In the genomic region with DNA sequence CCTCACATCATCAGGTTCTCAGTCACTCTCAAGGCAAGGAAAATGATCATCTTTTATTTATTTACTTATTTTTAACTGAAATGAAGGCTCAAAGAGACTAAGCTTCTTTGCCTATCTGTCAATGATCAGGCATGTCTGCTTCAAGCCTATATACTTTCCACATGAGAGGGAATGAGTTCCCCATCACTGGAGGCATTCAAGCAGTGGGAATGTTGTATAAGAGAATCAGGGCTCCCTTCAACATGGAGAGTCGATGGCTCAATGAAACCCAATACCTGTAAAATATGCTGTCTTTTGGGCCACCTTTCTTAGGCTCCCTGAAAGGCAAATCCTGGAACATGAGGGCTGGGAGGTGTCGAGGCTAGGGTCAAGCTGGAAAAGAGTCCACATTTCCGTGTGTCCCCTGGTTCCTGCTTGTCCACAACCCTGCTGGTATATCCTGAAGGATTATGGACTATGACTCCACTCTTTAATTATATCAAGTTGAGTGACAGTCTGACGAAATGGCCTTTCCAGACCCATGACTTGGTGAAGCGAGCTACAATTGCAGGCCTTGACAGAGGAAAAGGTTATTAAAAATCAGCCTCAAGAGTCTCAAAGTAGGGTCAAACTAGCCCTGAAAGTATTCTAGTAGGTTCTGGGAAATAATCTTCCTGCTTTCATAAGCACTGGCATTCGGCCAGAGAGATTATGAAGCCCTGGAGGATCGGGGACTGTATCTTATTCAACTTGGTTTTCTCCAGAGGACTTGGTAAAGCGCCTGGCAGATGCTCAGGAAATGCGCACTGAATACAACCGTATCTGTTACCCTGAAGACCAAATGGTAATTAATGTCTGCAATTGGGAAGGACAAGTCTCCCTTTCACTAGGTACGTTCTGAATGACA, we compare ENCODE assay signal across 24 cellular contexts.
A peak's percentile ranks its signal among the peaks of the same experiment; 100 is the strongest.
DNase-seq lines count a peak whose midpoint lies in the region; ATAC-seq and TF ChIP-seq lines count a peak whose summit lies in the region.
"Had no signal": no experiment of that assay in that cellular context is flagged by ENCODE, and none has a peak within 500 bp of the region (broad histone marks: within the 10 kb centered on the region; RNA-seq: fewer than 3 reads in every experiment).

No MANE protein-coding gene starts in this region.

- H3K27ac Mint-ChIP-seq in activated CD8-positive, alpha-beta T cell treated with anti-CD3 and anti-CD28 coated beads for 36 hours = no peak overlapping the region
- H3K27ac Mint-ChIP-seq: activated CD8-positive, alpha-beta T cell treated with anti-CD3 and anti-CD28 coated beads, Interleukin-2, amount 10 ng/mL, durations not matched to agents 7 days and 5 days; CD8-positive, alpha-beta memory T cell; stimulated activated naive CD8-positive, alpha-beta T cell treated with anti-CD3 and anti-CD28 coated beads, Interleukin-15, Interleukin-2, amounts not matched to agents 100 ng/mL and 50 ng/mL, for 24 hours; T-cell had no signal

- in situ Hi-C loops in mammary epithelial cell (cut with MboI; ENCODE audit: low sequenced_read_pairs in 2 of 2) = no loop called here

- H3K4me1 Mint-ChIP-seq in activated CD8-positive, alpha-beta T cell treated with anti-CD3 and anti-CD28 coated beads for 36 hours (ENCODE audit: low read depth) = no peaks in the 10 kb centered on the region
- H3K4me1 Mint-ChIP-seq: CD8-positive, alpha-beta memory T cell; T-cell had no signal

- POLR2A ChIA-PET in activated CD8-positive, alpha-beta T cell treated with anti-CD3 and anti-CD28 coated beads for 36 hours (lab: Charles Lee) = no interaction called here

- H3K9me3 Mint-ChIP-seq in activated CD8-positive, alpha-beta T cell treated with anti-CD3 and anti-CD28 coated beads for 36 hours = no peaks in the 10 kb centered on the region
- H3K9me3 Mint-ChIP-seq: CD8-positive, alpha-beta memory T cell; stimulated activated naive CD8-positive, alpha-beta T cell treated with anti-CD3 and anti-CD28 coated beads, Interleukin-15, Interleukin-2, amounts not matched to agents 100 ng/mL and 50 ng/mL, for 24 hours; T-cell had no signal

- intact Hi-C loops in dorsolateral prefrontal cortex (cut with DNase I) (no loop called here), mammary epithelial cell (cut with micrococcal nuclease) (no loop called here)
- intact Hi-C loops in activated CD8-positive, alpha-beta T cell treated with anti-CD3 and anti-CD28 coated beads for 36 hours (cut with micrococcal nuclease) = no loop called here

- CTCF ChIA-PET in mammary epithelial cell (lab: Charles Lee; ENCODE audit: low non-redundant PET) = no interaction called here
- CTCF ChIA-PET in activated CD8-positive, alpha-beta T cell treated with anti-CD3 and anti-CD28 coated beads for 36 hours (lab: Charles Lee) = no interaction called here

- no peak for ATAC-seq in GM18505 (IDR thresholded peaks at IDR 0.05; ENCODE audit: unreplicated experiment)
- ATAC-seq in activated CD8-positive, alpha-beta T cell treated with anti-CD3 and anti-CD28 coated beads for 36 hours = no peak
- ATAC-seq: activated CD8-positive, alpha-beta T cell treated with anti-CD3 and anti-CD28 coated beads, Interleukin-2, amount 10 ng/mL, durations not matched to agents 7 days and 5 days; T-cell had no signal

- H3K4me2 ChIP-seq in mammary epithelial cell (ENCODE audit: insufficient read depth, low read depth, low read length) = no peak overlapping the region

- no TSS peak for BruUV-seq in mammary epithelial cell (replicated peaks; lab: Mats Ljungman, UMichigan)

- no peak for TF ChIP-seq POLR2A in GM18505 (IDR thresholded peaks at IDR 0.05; ENCODE audit: borderline replicate concordance, extremely low read depth, insufficient read depth, insufficient read length)

- H3K36me3 ChIP-seq in mammary epithelial cell (ENCODE audit: insufficient read depth, low read length) = no peaks in the 10 kb centered on the region
- H3K36me3 ChIP-seq: cardiac muscle cell, tibial nerve had no signal

- no peak overlapping the region for H2AFZ ChIP-seq in mammary epithelial cell (ENCODE audit: low read depth, low read length)

- no peak overlapping the region for H3K9ac ChIP-seq in mammary epithelial cell (ENCODE audit: insufficient read depth, low read length)

- H3K27ac ChIP-seq in dorsolateral prefrontal cortex (peak overlapping the region in 39 of 59 donors; percentile 4 to 73 (median 40)), mammary epithelial cell (ENCODE audit: insufficient read depth, low read depth, low read length) (no peak overlapping the region)
- H3K27ac ChIP-seq: 22Rv1, cardiac muscle cell, tibial nerve had no signal

- WGBS in mammary epithelial cell (ENCODE audit: low coverage, missing lambda C conversion rate) = 56% methylated on average over 10 of the region's 11 CpGs

- H3K27me3 ChIP-seq in dorsolateral prefrontal cortex = no peaks in the 10 kb centered on the region
- H3K27me3 ChIP-seq in mammary epithelial cell (ENCODE audit: insufficient read depth, low read length) = no peaks in the 10 kb centered on the region
- H3K27me3 ChIP-seq: cardiac muscle cell, tibial nerve had no signal

- H4K20me1 ChIP-seq in mammary epithelial cell (ENCODE audit: insufficient read depth, low read length) = no peaks in the 10 kb centered on the region

- H3K79me2 ChIP-seq in mammary epithelial cell (ENCODE audit: insufficient read depth, low read length) = no peaks in the 10 kb centered on the region

- peak; percentile 2 for DNase-seq in NCI-H1105 treated with DMSO at 0.1 percent for 48 hours (lab: John Stamatoyannopoulos, UW)
- DNase-seq in NCI-H1105 (lab: John Stamatoyannopoulos, UW) = no peak
- peak; percentile 90 for DNase-seq in NCI-H524 treated with DMSO at 0.1 percent for 48 hours (lab: John Stamatoyannopoulos, UW)
- DNase-seq in dorsolateral prefrontal cortex = no peak
- DNase-seq in myocyte (ENCODE audit: low read depth) = peak; percentile 6
- DNase-seq in mammary epithelial cell = no peak
- no peak for DNase-seq in activated CD8-positive, alpha-beta T cell treated with anti-CD3 and anti-CD28 coated beads for 36 hours
- DNase-seq: activated CD4-positive, CD25-positive, alpha-beta regulatory T cell treated with anti-CD3 and anti-CD28 coated beads, Interleukin-2, amount 50 U/mL, for 72 hours; activated CD8-positive, alpha-beta T cell treated with anti-CD3 and anti-CD28 coated beads, Interleukin-2, amount 10 ng/mL, durations not matched to agents 7 days and 5 days; activated naive CD4-positive, alpha-beta T cell; activated T-cell treated with anti-CD3 and anti-CD28 coated beads, Interleukin-2, amount 50 U/mL, for 1 hour; amygdala; CD8-positive, alpha-beta memory T cell; DND-41; hippocampal formation; NCI-H526 treated with DMSO at 0.1 percent for 48 hours; SHP77 treated with DMSO at 0.1 percent for 48 hours; stimulated activated CD4-positive, alpha-beta T cell treated with anti-CD3 and anti-CD28 coated beads, Interleukin-4, amount 100 ng/mL, for 24 hours; T-cell had no signal

- H3K36me3 Mint-ChIP-seq in activated CD8-positive, alpha-beta T cell treated with anti-CD3 and anti-CD28 coated beads for 36 hours (ENCODE audit: low read depth) = no peaks in the 10 kb centered on the region
- H3K36me3 Mint-ChIP-seq: CD8-positive, alpha-beta memory T cell; T-cell had no signal

- H3K27me3 Mint-ChIP-seq in activated CD8-positive, alpha-beta T cell treated with anti-CD3 and anti-CD28 coated beads for 36 hours = peaks cover 2% of the 10 kb centered on the region

- H3K4me3 ChIP-seq in dorsolateral prefrontal cortex = no peak overlapping the region
- no peak overlapping the region for H3K4me3 ChIP-seq in mammary epithelial cell (replicated peaks in 1 of 3; ENCODE audit: insufficient read depth in 1 of 3, low read depth in 2 of 3, low read length in 3 of 3)
- H3K4me3 ChIP-seq: cardiac muscle cell, tibial nerve had no signal

- dilution Hi-C loops in mammary epithelial cell (cut with HindIII; ENCODE audit: low sequenced_read_pairs) = no loop called here

- H3K4me3 Mint-ChIP-seq in activated CD8-positive, alpha-beta T cell treated with anti-CD3 and anti-CD28 coated beads for 36 hours = no peak overlapping the region
- H3K4me3 Mint-ChIP-seq: activated CD8-positive, alpha-beta T cell treated with anti-CD3 and anti-CD28 coated beads, Interleukin-2, amount 10 ng/mL, durations not matched to agents 7 days and 5 days; CD8-positive, alpha-beta memory T cell; stimulated activated naive CD8-positive, alpha-beta T cell treated with anti-CD3 and anti-CD28 coated beads, Interleukin-15, Interleukin-2, amounts not matched to agents 100 ng/mL and 50 ng/mL, for 24 hours; T-cell had no signal

- H3K4me1 ChIP-seq in mammary epithelial cell (ENCODE audit: insufficient read depth, low read length) = no peaks in the 10 kb centered on the region
- H3K4me1 ChIP-seq: tibial nerve had no signal

- no peak for TF ChIP-seq CTCF in dorsolateral prefrontal cortex (IDR thresholded peaks at IDR 0.05 in 54 of 56, conservative IDR thresholded peaks at IDR 0.05 in 2 of 56; ENCODE audit: low read depth in 1 of 56, partially characterized antibody in 56 of 56)
- no peak for TF ChIP-seq CTCF in mammary epithelial cell (conservative IDR thresholded peaks at IDR 0.05 in 1 of 2, IDR thresholded peaks at IDR 0.05 in 1 of 2; ENCODE audit: extremely low read depth in 1 of 2, insufficient read depth in 1 of 2, low read depth in 1 of 2, low read length in 2 of 2)
- TF ChIP-seq CTCF in activated CD8-positive, alpha-beta T cell treated with anti-CD3 and anti-CD28 coated beads for 36 hours (IDR thresholded peaks at IDR 0.05) = no peak

- no peaks in the 10 kb centered on the region for H3K9me3 ChIP-seq in mammary epithelial cell (replicated peaks; ENCODE audit: insufficient read depth, low read length)
- H3K9me3 ChIP-seq: tibial nerve had no signal

Comparison
In these comparisons a context has a peak if more than half of its experiments do, and no peak if none do; other contexts are left out.
1. DNase-seq: peak in NCI-H1105 treated with DMSO at 0.1 percent for 48 hours (single experiment), NCI-H524 treated with DMSO at 0.1 percent for 48 hours (single experiment) and myocyte (single experiment); none in NCI-H1105 (single experiment), dorsolateral prefrontal cortex (0 of 10), mammary epithelial cell (single experiment) and activated CD8-positive, alpha-beta T cell treated with anti-CD3 and anti-CD28 coated beads for 36 hours (single experiment).